8 cellular contexts compared by ENCODE assay signal in the genomic region with DNA sequence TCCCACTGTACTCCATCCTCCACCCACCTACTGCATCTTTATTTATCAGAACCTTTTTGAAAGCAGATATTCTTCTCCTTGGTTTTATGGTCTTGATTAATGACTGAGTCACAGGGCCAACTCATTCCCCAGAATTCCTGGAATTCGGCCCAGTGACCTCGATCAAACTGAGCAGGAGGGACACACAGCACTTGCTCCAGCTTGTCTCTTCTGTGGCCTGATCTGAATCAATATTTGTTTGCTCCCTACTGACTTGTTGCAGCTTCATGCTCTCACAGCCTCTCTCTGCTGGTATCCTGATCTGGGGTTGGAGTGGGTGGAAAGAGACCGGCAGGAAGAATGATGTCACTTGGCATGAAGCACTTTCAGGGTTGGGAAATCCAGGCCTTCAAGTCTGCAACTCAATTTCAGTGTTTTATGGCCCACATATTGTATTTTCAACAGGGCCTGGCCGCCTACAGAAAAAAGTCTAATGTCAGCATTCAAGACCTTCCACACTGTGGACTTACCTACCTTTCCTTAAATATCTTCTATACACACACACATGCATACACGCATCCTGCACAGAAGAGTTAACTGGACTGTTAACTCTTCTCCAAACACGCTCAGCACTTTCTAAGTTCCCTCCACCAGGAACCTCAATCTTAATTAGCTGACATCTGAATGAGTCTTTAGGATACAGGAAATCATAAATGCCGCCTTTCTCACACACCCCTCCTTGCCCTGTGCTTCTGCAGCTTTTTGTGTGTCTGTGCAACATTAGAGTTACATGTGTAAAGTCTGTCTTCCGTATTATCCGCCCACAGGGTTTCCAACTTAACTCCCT. TPM values are rescaled to one million over a fixed set of nuclear protein-coding genes. Genes with fewer than 3 reads are reported as not detected.
DNase-seq lines count a peak whose midpoint lies in the region; ATAC-seq and TF ChIP-seq lines count a peak whose summit lies in the region.

No MANE protein-coding gene starts in this region.

- ATAC-seq in SK-N-SH treated with all-trans-retinoic acid at 6 μM for 48 hours (peak; percentile 58), HG03378 (IDR thresholded peaks at IDR 0.05; ENCODE audit: unreplicated experiment) (no peak), GM21360 (IDR thresholded peaks at IDR 0.05; ENCODE audit: unreplicated experiment) (no peak), HG02852 (IDR thresholded peaks at IDR 0.05; ENCODE audit: unreplicated experiment) (no peak)

- no peaks in the 10 kb centered on the region for H3K27me3 Mint-ChIP-seq in progenitor cell of endocrine pancreas

- H3K27me3 ChIP-seq in BLaER1 treated with 17β-estradiol and CSF1 and Interleukin-3, amounts not matched to agents 10 nM and 100 nM, result no peaks in the 10 kb centered on the region

- peak overlapping the region in 5 of 10 experiments; percentile 16 to 99 (median 93); a peak in 8 of 20 replicates for H3K4me3 ChIP-seq in BLaER1 treated with 17β-estradiol and CSF1 and Interleukin-3, amounts not matched to agents 10 nM and 100 nM
- H3K4me3 ChIP-seq in fibroblast of pulmonary artery (replicated peaks; ENCODE audit: low read depth, low read length), result peak overlapping the region; percentile 98

- no peaks in the 10 kb centered on the region for H3K9me3 Mint-ChIP-seq in progenitor cell of endocrine pancreas (ENCODE audit: low read depth)

- H3K27ac ChIP-seq in BLaER1 treated with 17β-estradiol and CSF1 and Interleukin-3, amounts not matched to agents 10 nM and 100 nM, result peak overlapping the region in 4 of 11 experiments; percentile 27 to 98 (median 91); a peak in 6 of 22 replicates

- H3K36me3 ChIP-seq in BLaER1 treated with 17β-estradiol and CSF1 and Interleukin-3, amounts not matched to agents 10 nM and 100 nM, result peaks cover 14 to 88% (median 68%) of the 10 kb centered on the region in 11 experiments; a peak in 21 of 22 replicates

- H3K4me2 ChIP-seq in BLaER1 treated with 17β-estradiol and CSF1 and Interleukin-3, amounts not matched to agents 10 nM and 100 nM, result peak overlapping the region in 10 of 11 experiments; percentile 5 to 99 (median 89); a peak in 17 of 22 replicates

- peaks cover 0 to 95% (median 86%) of the 10 kb centered on the region in 11 experiments; a peak in 21 of 22 replicates for H4K20me1 ChIP-seq in BLaER1 treated with 17β-estradiol and CSF1 and Interleukin-3, amounts not matched to agents 10 nM and 100 nM

- H3K4me1 Mint-ChIP-seq in progenitor cell of endocrine pancreas (ENCODE audit: low read depth), result peaks cover 77% of the 10 kb centered on the region

- peak overlapping the region; percentile 92 for H3K27ac Mint-ChIP-seq in progenitor cell of endocrine pancreas

- no peaks in the 10 kb centered on the region; a peak in 1 of 22 replicates for H3K9me3 ChIP-seq in BLaER1 treated with 17β-estradiol and CSF1 and Interleukin-3, amounts not matched to agents 10 nM and 100 nM (replicated peaks in 1 of 11)

- DNase-seq in HS-27A (ENCODE audit: low read depth), result peak; percentile 100
- DNase-seq in fibroblast of pulmonary artery (ENCODE audit: low read depth), result peak; percentile 98
- no peak for DNase-seq in progenitor cell of endocrine pancreas (ENCODE audit: low spot score, unreplicated experiment)

- H3K4me3 Mint-ChIP-seq in progenitor cell of endocrine pancreas (ENCODE audit: low read depth), result peak overlapping the region; percentile 32

- TF ChIP-seq CTCF in fibroblast of pulmonary artery (IDR thresholded peaks at IDR 0.05; ENCODE audit: low read length, missing control alignments), result no peak
- no peak for TF ChIP-seq CTCF in progenitor cell of endocrine pancreas (IDR thresholded peaks at IDR 0.05; ENCODE audit: unreplicated experiment)

- H3K36me3 Mint-ChIP-seq in progenitor cell of endocrine pancreas (ENCODE audit: insufficient read depth), result peaks cover 12% of the 10 kb centered on the region

- peaks cover 29 to 84% (median 74%) of the 10 kb centered on the region in 10 experiments for H3K4me1 ChIP-seq in BLaER1 treated with 17β-estradiol and CSF1 and Interleukin-3, amounts not matched to agents 10 nM and 100 nM

- H3K9ac ChIP-seq in BLaER1 treated with 17β-estradiol and CSF1 and Interleukin-3, amounts not matched to agents 10 nM and 100 nM, result peak overlapping the region in 4 of 11 experiments; percentile 9 to 97 (median 94); a peak in 7 of 22 replicates

TF ChIP-seq in SK-N-SH treated with all-trans-retinoic acid at 6 μM for 48 hours, 23 proteins besides CTCF, POLR2A, EP300 and RAD21 (continues in another document):
- TF ChIP-seq, protein P1, sequence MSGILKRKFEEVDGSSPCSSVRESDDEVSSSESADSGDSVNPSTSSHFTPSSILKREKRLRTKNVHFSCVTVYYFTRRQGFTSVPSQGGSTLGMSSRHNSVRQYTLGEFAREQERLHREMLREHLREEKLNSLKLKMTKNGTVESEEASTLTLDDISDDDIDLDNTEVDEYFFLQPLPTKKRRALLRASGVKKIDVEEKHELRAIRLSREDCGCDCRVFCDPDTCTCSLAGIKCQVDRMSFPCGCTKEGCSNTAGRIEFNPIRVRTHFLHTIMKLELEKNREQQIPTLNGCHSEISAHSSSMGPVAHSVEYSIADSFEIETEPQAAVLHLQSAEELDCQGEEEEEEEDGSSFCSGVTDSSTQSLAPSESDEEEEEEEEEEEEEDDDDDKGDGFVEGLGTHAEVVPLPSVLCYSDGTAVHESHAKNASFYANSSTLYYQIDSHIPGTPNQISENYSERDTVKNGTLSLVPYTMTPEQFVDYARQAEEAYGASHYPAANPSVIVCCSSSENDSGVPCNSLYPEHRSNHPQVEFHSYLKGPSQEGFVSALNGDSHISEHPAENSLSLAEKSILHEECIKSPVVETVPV (CRISPR knock-in tag; IDR thresholded peaks at IDR 0.05), result no peak; the same call in 1 of the 2 replicates
- TF ChIP-seq ZNF565 (CRISPR knock-in tag; conservative IDR thresholded peaks at IDR 0.05; ENCODE audit: low read depth) (no peak), GLIS3 (CRISPR knock-in tag; IDR thresholded peaks at IDR 0.05) (no peak; the same call in 1 of the 2 replicates), ISL1 (CRISPR knock-in tag; IDR thresholded peaks at IDR 0.05) (peak; percentile 68), OSR1 (CRISPR knock-in tag; IDR thresholded peaks at IDR 0.05) (no peak), ESRRG (CRISPR knock-in tag; IDR thresholded peaks at IDR 0.05) (0 out of 2 replicates have a peak, but pooled peaks have one; percentile 5), ZFP30 (CRISPR knock-in tag; IDR thresholded peaks at IDR 0.05) (peak; percentile 30; the same call in 1 of the 2 replicates), PPARA (CRISPR knock-in tag; IDR thresholded peaks at IDR 0.05; ENCODE audit: borderline replicate concordance) (no peak), ARNTL (CRISPR knock-in tag; IDR thresholded peaks at IDR 0.05; ENCODE audit: borderline replicate concordance, low read depth) (no peak), RARB (CRISPR knock-in tag; IDR thresholded peaks at IDR 0.05) (0 out of 2 replicates have a peak, but pooled peaks have one; percentile 27), ZC3H10 (CRISPR knock-in tag; IDR thresholded peaks at IDR 0.05) (peak; percentile 45), ZNF70 (CRISPR knock-in tag; IDR thresholded peaks at IDR 0.05) (no peak), TCF4 (CRISPR knock-in tag; IDR thresholded peaks at IDR 0.05; ENCODE audit: borderline replicate concordance) (no peak), BACH2 (CRISPR knock-in tag; IDR thresholded peaks at IDR 0.05; ENCODE audit: borderline replicate concordance) (no peak), ZFP3 (CRISPR knock-in tag; IDR thresholded peaks at IDR 0.05) (peak; percentile 48; the same call in 1 of the 2 replicates)
- TF ChIP-seq, protein P2, sequence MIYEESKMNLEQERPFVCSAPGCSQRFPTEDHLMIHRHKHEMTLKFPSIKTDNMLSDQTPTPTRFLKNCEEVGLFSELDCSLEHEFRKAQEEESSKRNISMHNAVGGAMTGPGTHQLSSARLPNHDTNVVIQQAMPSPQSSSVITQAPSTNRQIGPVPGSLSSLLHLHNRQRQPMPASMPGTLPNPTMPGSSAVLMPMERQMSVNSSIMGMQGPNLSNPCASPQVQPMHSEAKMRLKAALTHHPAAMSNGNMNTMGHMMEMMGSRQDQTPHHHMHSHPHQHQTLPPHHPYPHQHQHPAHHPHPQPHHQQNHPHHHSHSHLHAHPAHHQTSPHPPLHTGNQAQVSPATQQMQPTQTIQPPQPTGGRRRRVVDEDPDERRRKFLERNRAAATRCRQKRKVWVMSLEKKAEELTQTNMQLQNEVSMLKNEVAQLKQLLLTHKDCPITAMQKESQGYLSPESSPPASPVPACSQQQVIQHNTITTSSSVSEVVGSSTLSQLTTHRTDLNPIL (CRISPR knock-in tag; IDR thresholded peaks at IDR 0.05; ENCODE audit: low read depth), result peak; percentile 83
- TF ChIP-seq, protein P3, sequence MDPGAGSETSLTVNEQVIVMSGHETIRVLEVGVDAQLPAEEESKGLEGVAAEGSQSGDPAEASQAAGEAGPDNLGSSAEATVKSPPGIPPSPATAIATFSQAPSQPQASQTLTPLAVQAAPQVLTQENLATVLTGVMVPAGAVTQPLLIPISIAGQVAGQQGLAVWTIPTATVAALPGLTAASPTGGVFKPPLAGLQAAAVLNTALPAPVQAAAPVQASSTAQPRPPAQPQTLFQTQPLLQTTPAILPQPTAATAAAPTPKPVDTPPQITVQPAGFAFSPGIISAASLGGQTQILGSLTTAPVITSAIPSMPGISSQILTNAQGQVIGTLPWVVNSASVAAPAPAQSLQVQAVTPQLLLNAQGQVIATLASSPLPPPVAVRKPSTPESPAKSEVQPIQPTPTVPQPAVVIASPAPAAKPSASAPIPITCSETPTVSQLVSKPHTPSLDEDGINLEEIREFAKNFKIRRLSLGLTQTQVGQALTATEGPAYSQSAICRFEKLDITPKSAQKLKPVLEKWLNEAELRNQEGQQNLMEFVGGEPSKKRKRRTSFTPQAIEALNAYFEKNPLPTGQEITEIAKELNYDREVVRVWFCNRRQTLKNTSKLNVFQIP (CRISPR knock-in tag; IDR thresholded peaks at IDR 0.05; ENCODE audit: borderline replicate concordance, low read depth), result no peak
- TF ChIP-seq, protein P4, sequence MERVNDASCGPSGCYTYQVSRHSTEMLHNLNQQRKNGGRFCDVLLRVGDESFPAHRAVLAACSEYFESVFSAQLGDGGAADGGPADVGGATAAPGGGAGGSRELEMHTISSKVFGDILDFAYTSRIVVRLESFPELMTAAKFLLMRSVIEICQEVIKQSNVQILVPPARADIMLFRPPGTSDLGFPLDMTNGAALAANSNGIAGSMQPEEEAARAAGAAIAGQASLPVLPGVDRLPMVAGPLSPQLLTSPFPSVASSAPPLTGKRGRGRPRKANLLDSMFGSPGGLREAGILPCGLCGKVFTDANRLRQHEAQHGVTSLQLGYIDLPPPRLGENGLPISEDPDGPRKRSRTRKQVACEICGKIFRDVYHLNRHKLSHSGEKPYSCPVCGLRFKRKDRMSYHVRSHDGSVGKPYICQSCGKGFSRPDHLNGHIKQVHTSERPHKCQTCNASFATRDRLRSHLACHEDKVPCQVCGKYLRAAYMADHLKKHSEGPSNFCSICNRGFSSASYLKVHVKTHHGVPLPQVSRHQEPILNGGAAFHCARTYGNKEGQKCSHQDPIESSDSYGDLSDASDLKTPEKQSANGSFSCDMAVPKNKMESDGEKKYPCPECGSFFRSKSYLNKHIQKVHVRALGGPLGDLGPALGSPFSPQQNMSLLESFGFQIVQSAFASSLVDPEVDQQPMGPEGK (CRISPR knock-in tag; IDR thresholded peaks at IDR 0.05; ENCODE audit: borderline replicate concordance), result peak; percentile 44

RNA-seq across cellular contexts. Expression of a gene that starts 4.6 kb away (rescaled TPM):
- total RNA-seq in progenitor cell of endocrine pancreas, result 311 and 366 TPM in 2 replicates
